ENCODE assay signal across 8 cellular contexts in the genomic region with DNA sequence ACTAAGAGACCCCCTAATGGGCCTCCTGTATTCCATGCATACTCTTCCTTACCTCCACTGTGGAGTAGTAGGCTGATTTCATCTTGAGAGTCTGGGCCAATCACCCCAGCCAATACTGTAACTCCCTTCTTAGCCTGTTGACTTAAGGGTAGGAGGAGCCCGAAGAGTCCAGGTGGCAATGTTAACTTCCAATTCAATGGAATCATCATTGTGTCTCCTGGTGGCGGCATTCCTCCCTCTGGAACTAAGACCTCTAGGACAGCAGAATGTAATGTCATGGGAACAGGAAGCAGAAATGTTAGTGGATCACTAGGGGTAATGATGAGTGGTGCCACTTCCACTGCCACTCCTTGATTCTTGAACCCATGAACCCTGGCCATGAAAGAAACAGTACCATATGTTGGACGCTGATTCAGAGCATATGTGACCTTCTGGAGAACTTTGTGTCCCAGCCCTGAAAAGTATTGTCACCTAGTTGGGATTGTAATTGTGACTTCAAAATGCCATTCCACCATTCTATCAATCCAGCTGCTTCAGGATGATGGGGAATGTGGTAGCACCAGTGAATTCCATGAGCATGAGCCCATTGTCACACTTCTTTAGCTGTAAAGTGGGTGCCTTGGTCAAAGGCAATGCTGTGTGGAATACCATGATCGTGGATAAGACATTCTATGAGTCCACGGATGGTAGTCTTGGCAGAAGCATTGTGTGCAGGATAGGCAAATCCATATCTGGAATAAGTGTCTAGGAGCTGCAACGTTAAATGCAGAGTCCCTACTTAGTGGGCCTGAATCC. TPM values are rescaled to one million over a fixed set of nuclear protein-coding genes. Genes with fewer than 3 reads are reported as not detected.
"Had no signal": no experiment of that assay in that cellular context is flagged by ENCODE, and none has a peak within 500 bp of the region (broad histone marks: within the 10 kb centered on the region; RNA-seq: fewer than 3 reads in every experiment).

No MANE protein-coding gene starts in this region.

- H3K27ac ChIP-seq: HL-60, KMS-11 had no signal

- DNase-seq: KBM-7, KG1 had no signal

- H3K9ac ChIP-seq: KMS-11 had no signal

- H3K4me2 ChIP-seq: KMS-11 had no signal

- H3K4me3 ChIP-seq: K562 had no signal

- FAIRE-seq: HepG2, HTR-8/SVneo, K562 had no signal

- ATAC-seq: HepG2, K562 had no signal

RNA-seq across cellular contexts. Expression of gene NAALADL2, which starts 24.9 kb away (rescaled TPM):
- total RNA-seq: HepG2 had no signal
- polyA plus RNA-seq: IgD-negative memory B cell had no signal
